Comparison of ENCODE assay signal across 17 cellular contexts in the genomic region with DNA sequence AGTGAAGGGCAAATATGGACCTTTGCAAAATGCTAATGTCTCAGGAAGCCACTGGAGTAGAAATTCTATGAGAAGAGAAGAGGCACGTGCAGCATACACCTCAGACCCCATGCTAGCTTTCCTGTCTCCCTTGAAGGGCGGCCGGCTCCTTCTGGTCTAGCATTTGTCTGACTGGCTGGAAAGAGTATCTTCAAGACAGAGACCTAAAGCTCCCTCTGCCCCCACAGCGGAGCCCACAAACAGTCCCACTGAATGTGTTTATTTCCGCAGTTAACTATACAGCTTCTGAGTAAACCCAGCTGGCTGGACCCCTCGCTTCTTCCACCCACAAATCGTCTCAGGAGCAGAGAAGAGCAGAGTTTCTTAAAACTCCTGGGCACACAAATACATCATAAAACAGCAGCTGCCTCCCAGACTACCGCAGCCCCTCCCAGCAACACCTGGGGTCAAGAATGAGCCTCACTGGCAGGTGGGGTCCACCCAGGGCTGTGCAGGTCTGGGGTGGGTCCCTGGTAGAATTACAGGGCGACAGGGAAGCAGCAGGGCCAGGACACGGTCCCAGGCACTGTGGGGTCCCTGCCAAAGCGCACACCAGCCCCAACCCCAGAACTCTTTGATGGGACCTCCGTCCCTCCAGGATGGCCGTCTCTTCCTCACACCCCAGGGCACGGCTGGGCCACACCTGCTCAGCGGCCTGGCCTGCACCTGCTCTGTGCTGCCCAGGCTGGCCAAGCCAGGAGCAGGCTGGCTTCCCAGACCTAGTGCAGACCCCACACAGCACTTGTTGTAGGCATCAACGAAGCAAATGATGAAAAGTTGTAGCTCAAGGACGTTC.
"Had no signal": no experiment of that assay in that cellular context is flagged by ENCODE, and none has a peak within 500 bp of the region (broad histone marks: within the 10 kb centered on the region; RNA-seq: fewer than 3 reads in every experiment).

No MANE protein-coding gene starts in this region.

- H3K9me3 ChIP-seq: breast epithelium, heart right ventricle, lower lobe of right lung, testis had no signal

- H3K36me3 ChIP-seq: breast epithelium had no signal

- ATAC-seq: activated CD4-positive, alpha-beta T cell treated with anti-CD3 and anti-CD28 coated beads for 36 hours; heart right ventricle; naive thymus-derived CD8-positive, alpha-beta T cell; T-cell had no signal

- H3K4me3 ChIP-seq: breast epithelium, heart right ventricle, lower lobe of right lung, testis had no signal

- H3K27me3 ChIP-seq: breast epithelium, heart right ventricle, testis had no signal

- H3K4me1 ChIP-seq: breast epithelium, testis had no signal

- H3K27ac ChIP-seq: breast epithelium, heart right ventricle, lower lobe of right lung, testis, VCaP had no signal

- DNase-seq: activated CD4-positive, alpha-beta memory T cell treated with anti-CD3 and anti-CD28 coated beads, Interleukin-2, amount 10 ng/mL, durations not matched to agents 7 days and 5 days; activated CD4-positive, alpha-beta T cell treated with anti-CD3 and anti-CD28 coated beads for 36 hours; activated gamma-delta T cell; activated naive CD8-positive, alpha-beta T cell treated with anti-CD3 and anti-CD28 coated beads for 36 hours; activated T-cell treated with anti-CD3 and anti-CD28 coated beads, Interleukin-2, amount 50 U/mL, for 48 hours; effector CD4-positive, alpha-beta T cell; heart right ventricle; lower lobe of right lung; naive thymus-derived CD8-positive, alpha-beta T cell; stimulated activated CD4-positive, alpha-beta T cell treated with anti-CD3 and anti-CD28 coated beads, Interleukin-15, amount 100 ng/mL, for 24 hours; stimulated activated CD4-positive, alpha-beta T cell treated with anti-CD3 and anti-CD28 coated beads, Interleukin-4, amount 100 ng/mL, for 24 hours; stimulated activated naive CD8-positive, alpha-beta T cell treated with anti-CD3 and anti-CD28 coated beads, Interleukin-15, amount 100 ng/mL, for 72 hours; T-cell; T1000; testis had no signal
